In the genomic region with DNA sequence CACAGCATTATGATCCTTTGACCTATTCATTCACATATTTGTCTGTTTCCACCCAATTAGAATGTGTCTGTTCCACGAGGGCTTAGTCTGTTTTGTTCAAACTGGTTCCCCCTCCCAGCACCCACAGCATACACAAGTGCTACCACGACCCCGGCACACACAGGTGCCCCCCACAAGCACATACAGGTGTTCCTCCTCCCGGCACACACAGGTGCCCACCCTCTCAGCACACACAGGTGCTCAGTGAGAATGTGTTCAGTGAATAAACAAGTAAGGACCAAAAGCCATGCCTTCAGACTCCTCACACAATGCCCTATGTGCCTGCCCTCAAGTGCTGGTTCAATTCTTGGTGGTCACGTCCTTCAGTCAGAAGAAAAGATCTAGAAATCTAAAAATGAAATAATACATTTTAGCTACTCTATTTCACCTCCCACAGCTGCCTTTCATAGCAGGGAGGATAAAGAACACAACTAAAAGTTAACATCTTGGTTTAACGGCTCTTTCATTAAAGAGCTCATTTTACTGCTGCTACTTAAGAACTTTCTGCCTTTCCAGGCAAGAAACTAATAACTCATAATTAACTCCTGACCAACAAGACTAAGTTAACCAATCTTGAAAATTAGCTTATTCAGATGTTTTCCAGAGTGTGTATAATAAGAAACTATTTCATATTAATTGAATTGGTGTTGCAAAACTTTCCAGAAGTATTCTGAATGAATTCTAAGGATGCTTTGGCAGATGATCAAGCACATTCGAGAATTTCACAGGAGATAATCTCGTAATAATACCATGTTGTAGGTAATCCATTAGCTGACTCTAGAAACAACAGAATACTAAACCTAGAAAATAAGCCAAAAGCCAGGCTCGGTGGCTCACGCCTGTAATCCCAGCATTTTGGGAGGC, we compare ENCODE assay signal across 1 cellular context.
TF ChIP-seq lines count a peak whose summit lies in the region.

No MANE protein-coding gene starts in this region.

TF ChIP-seq in H1, 55 proteins besides CTCF, POLR2A, EP300 and RAD21:
- TF ChIP-seq BACH1 (IDR thresholded peaks at IDR 0.05; ENCODE audit: low read length) (no peak), CHD2 (IDR thresholded peaks at IDR 0.05; ENCODE audit: low read length) (no peak), ZNF274 (IDR thresholded peaks at IDR 0.05; ENCODE audit: borderline replicate concordance, extremely low read depth, low read length) (no peak)
